In genomic region chr1:56355422-56355821, GRCh38 we compare ENCODE assay signal across 16 cellular contexts.
DNase-seq lines count a peak whose midpoint lies in the region; ATAC-seq and TF ChIP-seq lines count a peak whose summit lies in the region.
"Had no signal": no experiment of that assay in that cellular context is flagged by ENCODE, and none has a peak within 500 bp of the region (broad histone marks: within the 10 kb centered on the region; RNA-seq: fewer than 3 reads in every experiment).

No MANE protein-coding gene starts in this region.

- H3K9me3 ChIP-seq in IMR-90 (ENCODE audit: control insufficient read depth, insufficient read depth, low read length), result no peaks in the 10 kb centered on the region
- H3K9me3 ChIP-seq in gastrocnemius medialis, result no peaks in the 10 kb centered on the region
- H3K9me3 ChIP-seq: BLaER1 had no signal

- no peak overlapping the region for H2BK20ac ChIP-seq in IMR-90 (ENCODE audit: low read depth, low read length)

- no peaks in the 10 kb centered on the region; the same call in 1 of the 2 replicates for H3K27me3 ChIP-seq in IMR-90 (ENCODE audit: control insufficient read depth, insufficient read depth, low read length)
- no peaks in the 10 kb centered on the region for H3K27me3 ChIP-seq in gastrocnemius medialis
- H3K27me3 ChIP-seq: BLaER1 had no signal

- H3K14ac ChIP-seq in IMR-90 (replicated peaks; ENCODE audit: low read depth, low read length), result no peak overlapping the region

- no TSS peak for BruUV-seq in IMR-90 (replicated peaks; lab: Mats Ljungman, UMichigan)

- H2AK9ac ChIP-seq in IMR-90 (replicated peaks; ENCODE audit: low read depth, low read length, poor library complexity), result no peak overlapping the region

- no CpG with 5 or more reads among the region's 1 CpG for WGBS in IMR-90 (ENCODE audit: extremely low coverage in 2 of 2, insufficient read length in 1 of 2), 2 experiments

- H3K79me1 ChIP-seq in IMR-90 (ENCODE audit: low read depth in 1 of 2, low read length in 2 of 2), result no peaks in the 10 kb centered on the region

- no peak overlapping the region for H2AFZ ChIP-seq in IMR-90 (replicated peaks; ENCODE audit: low read length, poor library complexity)

- H4K5ac ChIP-seq in IMR-90 (ENCODE audit: low read depth, low read length), result no peak overlapping the region

- DNase-seq in IMR-90 (no peak), astrocyte of the hippocampus (ENCODE audit: low read depth, low spot score) (peak; percentile 32), left ventricle myocardium superior (no peak), gastrocnemius medialis (no peak), RPMI8226 (no peak), NCI-H82 (lab: John Stamatoyannopoulos, UW) (no peak)
- DNase-seq: CD4-positive, alpha-beta memory T cell; DMS53; EL; HFFc6; NCI-H1417 treated with DMSO at 0.1 percent for 48 hours; NCI-H1930; NCI-H446 treated with DMSO at 0.1 percent for 48 hours; OCI-M1 had no signal

- no peak for ATAC-seq in IMR-90 (ENCODE audit: low read depth)
- peak; percentile 88 for ATAC-seq in left ventricle myocardium superior
- peak; percentile 91 to 92 for ATAC-seq in gastrocnemius medialis
- no peak for ATAC-seq in GM21576 (IDR thresholded peaks at IDR 0.05; ENCODE audit: unreplicated experiment)

- dilution Hi-C loops in IMR-90 (cut with HindIII; ENCODE audit: low sequenced_read_pairs, unreplicated experiment), result no loop called here

- no peak overlapping the region for H3K27ac ChIP-seq in IMR-90 (ENCODE audit: insufficient read depth, low read length)
- H3K27ac ChIP-seq in gastrocnemius medialis, result peak overlapping the region; percentile 73 to 92 (median 82)
- H3K27ac ChIP-seq: BLaER1 had no signal

- H3K23ac ChIP-seq in IMR-90 (ENCODE audit: low read depth, low read length), result no peak overlapping the region

- TF ChIP-seq RAD21 in IMR-90 (IDR thresholded peaks at IDR 0.05; ENCODE audit: low read length), result no peak

- H3K4ac ChIP-seq in IMR-90 (ENCODE audit: low read depth, low read length), result no peak overlapping the region

- H2AK5ac ChIP-seq in IMR-90 (ENCODE audit: low read depth, low read length), result no peak overlapping the region

- CTCF ChIA-PET in IMR-90 (lab: Yijun Ruan, JAX), result no interaction called here

- H3K56ac ChIP-seq in IMR-90 (ENCODE audit: extremely low read depth, insufficient read depth, low read length), result no peak overlapping the region

- H4K20me1 ChIP-seq in IMR-90 (ENCODE audit: insufficient read depth, low read length), result no peaks in the 10 kb centered on the region
- H4K20me1 ChIP-seq: BLaER1 had no signal

- no peak overlapping the region for H2BK5ac ChIP-seq in IMR-90 (ENCODE audit: low read depth, low read length, poor library complexity, severe bottlenecking)

- no peak overlapping the region for H3K4me3 ChIP-seq in IMR-90 (ENCODE audit: insufficient read depth, low read depth, low read length)
- peak overlapping the region in 1 of 4 donors; percentile 32 for H3K4me3 ChIP-seq in gastrocnemius medialis
- H3K4me3 ChIP-seq: BLaER1 had no signal

- peak overlapping the region; percentile 11; the same call in 1 of the 2 replicates for H3K4me2 ChIP-seq in IMR-90 (ENCODE audit: low read depth, low read length)
- H3K4me2 ChIP-seq: BLaER1 had no signal

- no peak overlapping the region for H2BK15ac ChIP-seq in IMR-90 (ENCODE audit: low read depth, low read length)

- TF ChIP-seq CTCF in IMR-90 (conservative IDR thresholded peaks at IDR 0.05; ENCODE audit: low read depth, low read length), result no peak
- no peak for TF ChIP-seq CTCF in gastrocnemius medialis (IDR thresholded peaks at IDR 0.05 in 4 of 5, conservative IDR thresholded peaks at IDR 0.05 in 1 of 5)

- H3K36me3 ChIP-seq in IMR-90 (ENCODE audit: control insufficient read depth, insufficient read depth, low read length) (no peaks in the 10 kb centered on the region), gastrocnemius medialis (no peaks in the 10 kb centered on the region)
- H3K36me3 ChIP-seq: BLaER1 had no signal

- peaks cover 8% of the 10 kb centered on the region for H3K9me1 ChIP-seq in IMR-90 (ENCODE audit: insufficient read depth, low read length)

- H4K91ac ChIP-seq in IMR-90 (ENCODE audit: insufficient read depth, low read depth, low read length), result no peak overlapping the region

- H3K4me1 ChIP-seq in IMR-90 (ENCODE audit: control insufficient read depth, insufficient read depth, low read length) (peaks cover 5% of the 10 kb centered on the region; the same call in 1 of the 2 replicates), gastrocnemius medialis (peaks cover 57 to 61% of the 10 kb centered on the region in 2 donors)
- H3K4me1 ChIP-seq: BLaER1 had no signal

- TF ChIP-seq POLR2A in IMR-90 (IDR thresholded peaks at IDR 0.05; ENCODE audit: low read depth, low read length) (no peak), gastrocnemius medialis (IDR thresholded peaks at IDR 0.05) (no peak)

- in situ Hi-C loops in IMR-90 (cut with MboI; ENCODE audit: low sequenced_read_pairs), result no loop called here
- in situ Hi-C loops in gastrocnemius medialis (cut with MboI; ENCODE audit: low sequenced_read_pairs in 4 of 4), result no loop called here

- H2BK120ac ChIP-seq in IMR-90 (ENCODE audit: low read depth, low read length), result no peak overlapping the region

- intact Hi-C loops in IMR-90 (cut with micrococcal nuclease), result no loop called here
- intact Hi-C loops in left ventricle myocardium superior (cut with micrococcal nuclease), result no loop called here
- intact Hi-C loops in gastrocnemius medialis (cut with DNase I; ENCODE audit: low total_unique reads), result loop anchor here (5.0 to 10.0 kb wide), 4 partner anchors 98 to 459 kb away; partner anchors contain the start of genes FYB2, PLPP3 and PRKAA2

- POLR2A ChIA-PET in IMR-90 (lab: Charles Lee; ENCODE audit: unreplicated experiment), result no interaction called here

- H4K8ac ChIP-seq in IMR-90 (ENCODE audit: low read depth in 2 of 2, low read length in 2 of 2), result no peak overlapping the region

- H3K18ac ChIP-seq in IMR-90 (ENCODE audit: low read depth, low read length), result no peak overlapping the region

- H3K9ac ChIP-seq in IMR-90 (ENCODE audit: low read depth, low read length), result no peak overlapping the region
- H3K9ac ChIP-seq: BLaER1 had no signal

TF ChIP-seq in IMR-90, 13 proteins besides CTCF, POLR2A, EP300 and RAD21:
- TF ChIP-seq BHLHE40 (IDR thresholded peaks at IDR 0.05; ENCODE audit: low read depth, low read length) (no peak), USF2 (IDR thresholded peaks at IDR 0.05; ENCODE audit: low read depth, low read length) (no peak), ELK1 (IDR thresholded peaks at IDR 0.05; ENCODE audit: borderline replicate concordance, low read depth, low read length) (no peak)

Comparison
In these comparisons a context has a peak if more than half of its experiments do, and no peak if none do; other contexts are left out.
1. ATAC-seq: peak in left ventricle myocardium superior (single experiment) and gastrocnemius medialis (2 of 2); none in IMR-90 (single experiment) and GM21576 (single experiment).